24 cellular contexts compared by ENCODE assay signal in genomic region chr15:72398189-72398588, GRCh38. TPM values are rescaled to one million over a fixed set of nuclear protein-coding genes. Genes with fewer than 3 reads are reported as not detected.
"Had no signal": no experiment of that assay in that cellular context is flagged by ENCODE, and none has a peak within 500 bp of the region (broad histone marks: within the 10 kb centered on the region; RNA-seq: fewer than 3 reads in every experiment).

Gene TMEM202 (plus strand): TSS chr15:72398305. CDS start chr15:72398327, 22 bp downstream.

- H3K36me3 Mint-ChIP-seq: activated CD4-positive, alpha-beta memory T cell treated with anti-CD3 and anti-CD28 coated beads for 36 hours; activated naive CD4-positive, alpha-beta T cell treated with anti-CD3 and anti-CD28 coated beads, Interleukin-2, amount 50 U/mL, for 24 hours; T-cell had no signal

- H3K27me3 Mint-ChIP-seq: activated naive CD4-positive, alpha-beta T cell treated with anti-CD3 and anti-CD28 coated beads, Interleukin-2, amount 50 U/mL, for 24 hours had no signal

- DNase-seq: activated CD4-positive, alpha-beta memory T cell treated with anti-CD3 and anti-CD28 coated beads for 36 hours; activated CD4-positive, alpha-beta T cell treated with anti-CD3 and anti-CD28 coated beads, Interleukin-2, amount 10 ng/mL, durations not matched to agents 7 days and 5 days; activated CD4-positive, CD25-positive, alpha-beta regulatory T cell; activated naive CD4-positive, alpha-beta T cell; activated T-cell treated with anti-CD3 and anti-CD28 coated beads for 4 hours; aorta; caudate nucleus; NCI-H1048; NCI-H1417; NCI-H2029; NCI-H345; NCI-H510A; NCI-H526 treated with DMSO at 0.1 percent for 48 hours; NCI-H82; SHP77; T-cell; T-helper 2 cell; T1000 had no signal

- H3K27ac Mint-ChIP-seq: activated CD4-positive, alpha-beta memory T cell treated with anti-CD3 and anti-CD28 coated beads for 36 hours; activated CD4-positive, alpha-beta T cell treated with anti-CD3 and anti-CD28 coated beads, Interleukin-2, amount 10 ng/mL, durations not matched to agents 7 days and 5 days; activated naive CD4-positive, alpha-beta T cell treated with anti-CD3 and anti-CD28 coated beads, Interleukin-2, amount 50 U/mL, for 24 hours; T-cell had no signal

- H3K36me3 ChIP-seq: breast epithelium, Peyer's patch had no signal

- H3K4me3 Mint-ChIP-seq: activated CD4-positive, alpha-beta memory T cell treated with anti-CD3 and anti-CD28 coated beads for 36 hours; activated CD4-positive, alpha-beta T cell treated with anti-CD3 and anti-CD28 coated beads, Interleukin-2, amount 10 ng/mL, durations not matched to agents 7 days and 5 days; activated naive CD4-positive, alpha-beta T cell treated with anti-CD3 and anti-CD28 coated beads, Interleukin-2, amount 50 U/mL, for 24 hours; T-cell had no signal

- H3K27ac ChIP-seq: breast epithelium, Peyer's patch, VCaP had no signal

- H3K4me1 Mint-ChIP-seq: activated CD4-positive, alpha-beta T cell treated with anti-CD3 and anti-CD28 coated beads, Interleukin-2, amount 10 ng/mL, durations not matched to agents 7 days and 5 days; activated naive CD4-positive, alpha-beta T cell treated with anti-CD3 and anti-CD28 coated beads, Interleukin-2, amount 50 U/mL, for 24 hours; T-cell had no signal

- H3K9me3 ChIP-seq: breast epithelium, Peyer's patch had no signal

- H3K4me1 ChIP-seq: breast epithelium, Peyer's patch had no signal

- H3K27me3 ChIP-seq: breast epithelium, Peyer's patch had no signal

- H3K4me3 ChIP-seq: breast epithelium, Peyer's patch had no signal

- H3K9me3 Mint-ChIP-seq: activated CD4-positive, alpha-beta memory T cell treated with anti-CD3 and anti-CD28 coated beads for 36 hours; activated CD4-positive, alpha-beta T cell treated with anti-CD3 and anti-CD28 coated beads, Interleukin-2, amount 10 ng/mL, durations not matched to agents 7 days and 5 days; activated naive CD4-positive, alpha-beta T cell treated with anti-CD3 and anti-CD28 coated beads, Interleukin-2, amount 50 U/mL, for 24 hours; T-cell had no signal

RNA-seq across cellular contexts. Expression of gene TMEM202, which starts in this region (rescaled TPM):
- total RNA-seq: activated CD4-positive, alpha-beta memory T cell treated with anti-CD3 and anti-CD28 coated beads for 36 hours; activated CD4-positive, alpha-beta T cell treated with anti-CD3 and anti-CD28 coated beads, Interleukin-2, amount 10 ng/mL, durations not matched to agents 7 days and 5 days; activated CD8-positive, alpha-beta memory T cell treated with anti-CD3 and anti-CD28 coated beads for 36 hours; aorta; breast epithelium; cerebellum; Peyer's patch; T-cell had no signal
- polyA plus RNA-seq: aorta had no signal
